ENCODE assay signal across 1 cellular context in the genomic region with DNA sequence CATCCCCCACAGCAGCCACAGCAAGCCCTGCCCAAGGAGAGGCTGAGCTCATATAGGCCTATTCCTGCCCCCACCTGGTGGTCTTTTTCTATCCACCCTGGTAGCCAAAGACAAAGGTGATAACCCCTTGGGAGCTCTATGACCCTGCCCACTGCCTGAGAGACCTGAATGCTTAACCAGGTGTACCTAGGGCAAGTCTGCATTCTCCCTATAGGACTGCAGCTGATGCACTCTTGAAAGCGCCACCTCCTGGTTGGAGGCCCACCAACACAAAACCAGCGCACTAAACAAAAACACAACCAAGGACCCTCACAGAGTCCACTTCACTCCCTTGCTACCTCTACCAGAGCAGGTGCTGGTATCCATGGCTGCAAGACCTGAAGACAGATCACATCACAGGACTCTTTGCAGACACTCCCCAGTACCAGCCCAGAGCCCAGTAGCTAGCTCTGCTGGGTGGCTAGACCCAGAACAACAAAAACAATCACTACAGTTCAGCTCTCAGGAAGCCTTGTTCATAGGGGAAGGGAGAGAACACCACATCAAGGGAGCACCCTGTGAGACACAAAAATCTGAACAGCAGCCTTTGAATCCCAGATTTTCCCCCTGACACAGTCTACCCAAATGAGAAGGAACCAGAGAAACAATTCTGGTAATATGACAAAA.
TF ChIP-seq lines count a peak whose summit lies in the region.

No MANE protein-coding gene starts in this region.

TF ChIP-seq in H1, 55 proteins besides CTCF, POLR2A, EP300 and RAD21:
- TF ChIP-seq, protein P1, sequence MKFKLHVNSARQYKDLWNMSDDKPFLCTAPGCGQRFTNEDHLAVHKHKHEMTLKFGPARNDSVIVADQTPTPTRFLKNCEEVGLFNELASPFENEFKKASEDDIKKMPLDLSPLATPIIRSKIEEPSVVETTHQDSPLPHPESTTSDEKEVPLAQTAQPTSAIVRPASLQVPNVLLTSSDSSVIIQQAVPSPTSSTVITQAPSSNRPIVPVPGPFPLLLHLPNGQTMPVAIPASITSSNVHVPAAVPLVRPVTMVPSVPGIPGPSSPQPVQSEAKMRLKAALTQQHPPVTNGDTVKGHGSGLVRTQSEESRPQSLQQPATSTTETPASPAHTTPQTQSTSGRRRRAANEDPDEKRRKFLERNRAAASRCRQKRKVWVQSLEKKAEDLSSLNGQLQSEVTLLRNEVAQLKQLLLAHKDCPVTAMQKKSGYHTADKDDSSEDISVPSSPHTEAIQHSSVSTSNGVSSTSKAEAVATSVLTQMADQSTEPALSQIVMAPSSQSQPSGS (IDR thresholded peaks at IDR 0.05; ENCODE audit: low read length): peak; percentile 20; the same call in 1 of the 2 replicates
